In the genomic region with DNA sequence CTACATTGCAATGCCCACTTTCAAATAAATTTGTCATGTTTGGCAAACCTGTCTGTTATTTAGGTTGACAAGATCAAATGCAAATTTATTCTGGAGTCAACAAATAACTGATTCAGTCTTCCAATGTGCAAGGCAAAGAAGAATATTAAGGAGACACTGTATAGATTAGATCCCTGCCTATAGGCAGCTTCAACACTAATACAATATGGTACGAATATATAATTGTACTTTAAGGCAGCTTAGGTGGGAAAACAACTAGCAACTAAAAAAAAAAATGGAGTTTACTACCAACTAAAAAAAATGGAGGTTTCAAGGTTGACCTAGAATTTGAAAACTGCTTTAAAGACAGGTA, we compare ENCODE assay signal across 11 cellular contexts. TPM values are rescaled to one million over a fixed set of nuclear protein-coding genes. Genes with fewer than 3 reads are reported as not detected.
DNase-seq lines count a peak whose midpoint lies in the region; ATAC-seq, FAIRE-seq and TF ChIP-seq lines count a peak whose summit lies in the region.
"Had no signal": no experiment of that assay in that cellular context is flagged by ENCODE, and none has a peak within 500 bp of the region (broad histone marks: within the 10 kb centered on the region; RNA-seq: fewer than 3 reads in every experiment).

No MANE protein-coding gene starts in this region.

- H3K36me3 ChIP-seq in HepG2 (replicated peaks in 1 of 2; ENCODE audit: control insufficient read depth in 1 of 2, insufficient read depth in 2 of 2, low read length in 2 of 2) (no peaks in the 10 kb centered on the region), right lobe of liver (no peaks in the 10 kb centered on the region), iPS-20b (ENCODE audit: insufficient read depth, low read depth, low read length) (no peaks in the 10 kb centered on the region), subcutaneous abdominal adipose tissue (ENCODE audit: control insufficient read depth in 5 of 5, insufficient read depth in 5 of 5, low read length in 5 of 5) (no peaks in the 10 kb centered on the region)

- H3K4me3 ChIP-seq in HepG2 (replicated peaks in 1 of 3; ENCODE audit: insufficient read depth in 1 of 3, low read depth in 2 of 3, low read length in 3 of 3): peak overlapping the region in 2 of 3 experiments; percentile 75 to 92; a peak in 2 of 6 replicates
- H3K4me3 ChIP-seq in right lobe of liver: no peak overlapping the region
- peak overlapping the region; percentile 70 for H3K4me3 ChIP-seq in iPS-20b (ENCODE audit: low read length)
- no peak overlapping the region for H3K4me3 ChIP-seq in subcutaneous abdominal adipose tissue (ENCODE audit: low read depth in 1 of 5, low read length in 5 of 5)

- DNase-seq in HepG2 (ENCODE audit: low spot score) (no peak), right lobe of liver (no peak), islet precursor cell (no peak), HEK293T (ENCODE audit: extremely low spot score) (no peak), caudate nucleus (lab: John Stamatoyannopoulos, UW) (no peak)
- DNase-seq in activated T-helper 1 cell treated with anti-CD3 and anti-CD28 coated beads, Interleukin-12 subunit alpha, Interleukin-12 subunit beta, Interleukin-2, Interleukin-4 antibody, amounts not matched to agents 30 ng/mL and 10 ng/mL and 1 ng/mL, durations not matched to agents 14 hours and 24 hours and 36 hours (ENCODE audit: low spot score): no peak
- DNase-seq: mesenchymal stem cell, NCI-H1694 treated with DMSO at 0.1 percent for 48 hours, NCI-H526 treated with DMSO at 0.1 percent for 48 hours had no signal

- CTCF ChIA-PET in HepG2 (lab: Yijun Ruan, JAX; ENCODE audit: low intra/inter-chr PET ratio, low total read pairs): no interaction called here
- CTCF ChIA-PET in HEK293T (lab: Yijun Ruan, JAX): no interaction called here

- peak overlapping the region; percentile 81 for H3K27ac Mint-ChIP-seq in activated T-helper 1 cell treated with anti-CD3 and anti-CD28 coated beads, Interleukin-12 subunit alpha, Interleukin-12 subunit beta, Interleukin-2, Interleukin-4 antibody, amounts not matched to agents 30 ng/mL and 10 ng/mL and 1 ng/mL, durations not matched to agents 14 hours and 24 hours and 36 hours

- POLR2A ChIA-PET in HepG2 (lab: Yijun Ruan, JAX) (interaction anchor here (1.1 to 5.7 kb wide), 7 partner anchors 11 to 827 kb away, joined by 5 to 92 read pairs (median 41); a partner anchor contains a TSS), HEK293T (lab: Yijun Ruan, JAX) (interaction anchor here (1.0 to 4.7 kb wide), 4 partner anchors 24 to 26 kb away, joined by 3 to 49 read pairs (median 8); a partner anchor contains a TSS)

- WGBS in HepG2 (ENCODE audit: low lambda C conversion rate): 92% methylated on average over 1 of the region's 1 CpG
- 100% methylated on average over 1 of the region's 1 CpG for WGBS in right lobe of liver (ENCODE audit: insufficient coverage, low coverage, low lambda C conversion rate, missing lambda C conversion rate)

- ATAC-seq in HepG2: no peak
- no peak for ATAC-seq in right lobe of liver

- H3K4me1 Mint-ChIP-seq in activated T-helper 1 cell treated with anti-CD3 and anti-CD28 coated beads, Interleukin-12 subunit alpha, Interleukin-12 subunit beta, Interleukin-2, Interleukin-4 antibody, amounts not matched to agents 30 ng/mL and 10 ng/mL and 1 ng/mL, durations not matched to agents 14 hours and 24 hours and 36 hours (ENCODE audit: low read depth): peaks cover 45% of the 10 kb centered on the region

- H3K79me2 ChIP-seq in HepG2 (ENCODE audit: insufficient read depth, low read length): peaks cover 24% of the 10 kb centered on the region

- H3K4me3 Mint-ChIP-seq in activated T-helper 1 cell treated with anti-CD3 and anti-CD28 coated beads, Interleukin-12 subunit alpha, Interleukin-12 subunit beta, Interleukin-2, Interleukin-4 antibody, amounts not matched to agents 30 ng/mL and 10 ng/mL and 1 ng/mL, durations not matched to agents 14 hours and 24 hours and 36 hours: peak overlapping the region; percentile 86

- intact Hi-C loops in HepG2 (cut with micrococcal nuclease; ENCODE audit: unreplicated experiment): no loop called here
- intact Hi-C loops in right lobe of liver (cut with DNase I): no loop called here
- intact Hi-C loops in activated T-helper 1 cell treated with anti-CD3 and anti-CD28 coated beads, Interleukin-12 subunit alpha, Interleukin-12 subunit beta, Interleukin-2, Interleukin-4 antibody, amounts not matched to agents 30 ng/mL and 10 ng/mL and 1 ng/mL, durations not matched to agents 14 hours and 24 hours and 36 hours (cut with micrococcal nuclease): no loop called here

- in situ Hi-C loops in HepG2 (cut with HindIII; ENCODE audit: extremely low pct_ligation_motif_present, low pct_unique_long_range_greater_than_20kb): no loop called here

- H3K27ac ChIP-seq in HepG2 (ENCODE audit: extremely low read length, insufficient read depth, low read length) (peak overlapping the region; percentile 100), right lobe of liver (no peak overlapping the region), iPS-20b (ENCODE audit: low read length) (no peak overlapping the region), subcutaneous abdominal adipose tissue (ENCODE audit: low read depth, low read length) (peak overlapping the region; percentile 87), caudate nucleus (ENCODE audit: low read depth, low read length) (no peak overlapping the region)

- peaks cover 14% of the 10 kb centered on the region for H3K27me3 Mint-ChIP-seq in activated T-helper 1 cell treated with anti-CD3 and anti-CD28 coated beads, Interleukin-12 subunit alpha, Interleukin-12 subunit beta, Interleukin-2, Interleukin-4 antibody, amounts not matched to agents 30 ng/mL and 10 ng/mL and 1 ng/mL, durations not matched to agents 14 hours and 24 hours and 36 hours (ENCODE audit: insufficient read depth)

- H3K9me3 Mint-ChIP-seq in activated T-helper 1 cell treated with anti-CD3 and anti-CD28 coated beads, Interleukin-12 subunit alpha, Interleukin-12 subunit beta, Interleukin-2, Interleukin-4 antibody, amounts not matched to agents 30 ng/mL and 10 ng/mL and 1 ng/mL, durations not matched to agents 14 hours and 24 hours and 36 hours: no peaks in the 10 kb centered on the region

- H2AFZ ChIP-seq in HepG2 (ENCODE audit: low read length): no peak overlapping the region

- FAIRE-seq in HepG2 (lab: Jason Lieb, UNC): no peak

- H3K4me1 ChIP-seq in HepG2 (ENCODE audit: insufficient read depth, low read length): peaks cover 40% of the 10 kb centered on the region
- peaks cover 0 to 19% (median 7%) of the 10 kb centered on the region in 4 donors for H3K4me1 ChIP-seq in right lobe of liver
- peaks cover 12% of the 10 kb centered on the region; the same call in 1 of the 2 replicates for H3K4me1 ChIP-seq in iPS-20b (ENCODE audit: insufficient read depth, low read length)
- peaks cover 2 to 26% (median 23%) of the 10 kb centered on the region in 5 donors for H3K4me1 ChIP-seq in subcutaneous abdominal adipose tissue (ENCODE audit: control insufficient read depth in 5 of 5, insufficient read depth in 5 of 5, low read length in 5 of 5)

- H3K9ac ChIP-seq in HepG2 (ENCODE audit: insufficient read depth, low read depth, low read length): peak overlapping the region; percentile 100; the same call in 1 of the 2 replicates
- H3K9ac ChIP-seq in iPS-20b (ENCODE audit: low read depth, low read length): peak overlapping the region; percentile 89; the same call in 1 of the 2 replicates
- H3K9ac ChIP-seq in subcutaneous abdominal adipose tissue (ENCODE audit: low read length in 5 of 5): no peak overlapping the region

- TF ChIP-seq POLR2A in HepG2 (IDR thresholded peaks at IDR 0.05; ENCODE audit: insufficient read depth in 1 of 2, low read depth in 2 of 2, low read length in 2 of 2) (no peak), right lobe of liver (IDR thresholded peaks at IDR 0.05) (no peak)

- peaks cover 23% of the 10 kb centered on the region for H4K20me1 ChIP-seq in HepG2 (ENCODE audit: insufficient read depth, low read length)

- no TSS peak for BruUV-seq in HepG2 (replicated peaks; lab: Mats Ljungman, UMichigan)

- TF ChIP-seq EP300 in HepG2 (IDR thresholded peaks at IDR 0.05; ENCODE audit: low read depth in 2 of 2, low read length in 2 of 2): no peak
- TF ChIP-seq EP300 in HepG2 (CRISPR knock-in tag; IDR thresholded peaks at IDR 0.05; ENCODE audit: borderline replicate concordance): no peak

- H3K27me3 ChIP-seq in HepG2 (ENCODE audit: control insufficient read depth in 1 of 2, insufficient read depth in 2 of 2, low read length in 2 of 2) (no peaks in the 10 kb centered on the region; a peak in 1 of 5 replicates), right lobe of liver (no peaks in the 10 kb centered on the region), iPS-20b (ENCODE audit: insufficient read depth, low read length) (peaks cover 12% of the 10 kb centered on the region; the same call in 1 of the 2 replicates), subcutaneous abdominal adipose tissue (ENCODE audit: control insufficient read depth in 5 of 5, insufficient read depth in 4 of 5, low read length in 5 of 5) (no peaks in the 10 kb centered on the region)

- no peak for TF ChIP-seq RAD21 in HepG2 (CRISPR knock-in tag; IDR thresholded peaks at IDR 0.05)

- peaks cover 4% of the 10 kb centered on the region for H3K36me3 Mint-ChIP-seq in activated T-helper 1 cell treated with anti-CD3 and anti-CD28 coated beads, Interleukin-12 subunit alpha, Interleukin-12 subunit beta, Interleukin-2, Interleukin-4 antibody, amounts not matched to agents 30 ng/mL and 10 ng/mL and 1 ng/mL, durations not matched to agents 14 hours and 24 hours and 36 hours (ENCODE audit: low read depth)

- H3K9me3 ChIP-seq in HepG2 (ENCODE audit: low read length) (no peaks in the 10 kb centered on the region), right lobe of liver (no peaks in the 10 kb centered on the region), iPS-20b (ENCODE audit: insufficient read depth, low read depth, low read length) (no peaks in the 10 kb centered on the region), subcutaneous abdominal adipose tissue (ENCODE audit: control insufficient read depth in 5 of 5, low read length in 5 of 5) (no peaks in the 10 kb centered on the region)

- H3K4me2 ChIP-seq in HepG2 (ENCODE audit: low read depth, low read length): peak overlapping the region; percentile 94

- TF ChIP-seq CTCF in HepG2 (CRISPR knock-in tag; IDR thresholded peaks at IDR 0.05) (no peak), right lobe of liver (IDR thresholded peaks at IDR 0.05) (no peak)

RNA-seq across cellular contexts. Expression of a gene that starts 1.7 kb away (rescaled TPM):
- total RNA-seq in HepG2 (2016; rRNA removed; fragmentation: Illumina TruSeq; extraction: Trizol): 42.1 and 58.5 TPM in 2 replicates
- 38.4 and 41.0 TPM in 2 replicates for total RNA-seq in HepG2 (2016; cell fraction: cytosol; rRNA removed; fragmentation: Illumina TruSeq; extraction: Trizol; ENCODE audit: low read depth)
- 39.7 and 57.3 TPM in 2 replicates for total RNA-seq in HepG2 (2016; cell fraction: insoluble cytoplasmic fraction; rRNA removed; fragmentation: Illumina TruSeq; extraction: Trizol)
- 63.2 and 66.3 TPM in 2 replicates for total RNA-seq in HepG2 (2016; cell fraction: membrane; rRNA removed; fragmentation: Illumina TruSeq; extraction: Trizol)
- total RNA-seq in HepG2 (2016; cell fraction: nucleus; rRNA removed; fragmentation: Illumina TruSeq; extraction: Trizol): 70.6 and 78.5 TPM in 2 replicates
- 84.1 and 88.0 TPM in 2 replicates for polyA plus RNA-seq in HepG2 (2011; rRNA removed)
- 28.9 and 50.3 TPM in 2 replicates for polyA plus RNA-seq in HepG2 (2011; cell fraction: cytosol; rRNA removed)
- polyA plus RNA-seq in HepG2 (2011; cell fraction: nucleus; rRNA removed): 115 and 149 TPM in 2 replicates
- 126 and 147 TPM in 2 replicates for polyA plus RNA-seq in HepG2 (2012)
- 27.2 and 31.3 TPM in 2 replicates for polyA plus RNA-seq in HepG2 (2016; cell fraction: cytosol; fragmentation: Illumina TruSeq; extraction: Trizol; ENCODE audit: low read depth)
- polyA plus RNA-seq in HepG2 (2016; cell fraction: insoluble cytoplasmic fraction; fragmentation: Illumina TruSeq; extraction: Trizol; ENCODE audit: low read depth): 105 and 115 TPM in 2 replicates
- polyA plus RNA-seq in HepG2 (2016; cell fraction: membrane; fragmentation: Illumina TruSeq; extraction: Trizol; ENCODE audit: low read depth): 54.1 and 57.5 TPM in 2 replicates
- 176 and 187 TPM in 2 replicates for polyA plus RNA-seq in HepG2 (2016; cell fraction: nucleus; fragmentation: Illumina TruSeq; extraction: Trizol; ENCODE audit: insufficient read depth, low read depth)
- 13.6 and 19.1 TPM in 2 replicates for polyA minus RNA-seq in HepG2 (2011; rRNA and poly(A)+ RNA removed; ENCODE audit: low replicate concordance)
- polyA minus RNA-seq in HepG2 (2011; cell fraction: cytosol; rRNA and poly(A)+ RNA removed): 38.1 and 47.9 TPM in 2 replicates
- polyA minus RNA-seq in HepG2 (2011; cell fraction: nucleus; rRNA and poly(A)+ RNA removed): 131 and 155 TPM in 2 replicates
- 10 to 100 TPM; 19.9 to 31.4 (median 25.0) TPM for total RNA-seq in right lobe of liver
- total RNA-seq in activated T-helper 1 cell treated with anti-CD3 and anti-CD28 coated beads, Interleukin-12 subunit alpha, Interleukin-12 subunit beta, Interleukin-2, Interleukin-4 antibody, amounts not matched to agents 30 ng/mL and 10 ng/mL and 1 ng/mL, durations not matched to agents 14 hours and 24 hours and 36 hours: 88.3 and 89.3 TPM in 2 replicates

RNA-seq across cellular contexts. Expression of a gene that starts 24.1 kb away (rescaled TPM):
- total RNA-seq in HepG2 (2016; rRNA removed; fragmentation: Illumina TruSeq; extraction: Trizol) (24.9 and 29.9 TPM in 2 replicates), right lobe of liver (10 to 100 TPM; 17.2 to 38.2 (median 22.6) TPM)
- 8.5 and 9.9 TPM in 2 replicates for total RNA-seq in HepG2 (2016; cell fraction: cytosol; rRNA removed; fragmentation: Illumina TruSeq; extraction: Trizol; ENCODE audit: low read depth)
- 23.9 and 28.1 TPM in 2 replicates for total RNA-seq in HepG2 (2016; cell fraction: insoluble cytoplasmic fraction; rRNA removed; fragmentation: Illumina TruSeq; extraction: Trizol)
- 29.1 and 33.5 TPM in 2 replicates for total RNA-seq in HepG2 (2016; cell fraction: membrane; rRNA removed; fragmentation: Illumina TruSeq; extraction: Trizol)
- total RNA-seq in HepG2 (2016; cell fraction: nucleus; rRNA removed; fragmentation: Illumina TruSeq; extraction: Trizol): 29.1 and 31.2 TPM in 2 replicates
- 21.4 and 21.7 TPM in 2 replicates for polyA plus RNA-seq in HepG2 (2011; rRNA removed)
- polyA plus RNA-seq in HepG2 (2011; cell fraction: cytosol; rRNA removed): 15.0 and 17.3 TPM in 2 replicates
- 8.2 and 9.1 TPM in 2 replicates for polyA plus RNA-seq in HepG2 (2011; cell fraction: nucleus; rRNA removed)
- polyA plus RNA-seq in HepG2 (2012): 31.3 and 32.1 TPM in 2 replicates
- 11.4 and 15.3 TPM in 2 replicates for polyA plus RNA-seq in HepG2 (2016; cell fraction: cytosol; fragmentation: Illumina TruSeq; extraction: Trizol; ENCODE audit: low read depth)
- polyA plus RNA-seq in HepG2 (2016; cell fraction: insoluble cytoplasmic fraction; fragmentation: Illumina TruSeq; extraction: Trizol; ENCODE audit: low read depth): 31.7 and 32.1 TPM in 2 replicates
- polyA plus RNA-seq in HepG2 (2016; cell fraction: membrane; fragmentation: Illumina TruSeq; extraction: Trizol; ENCODE audit: low read depth): 26.6 and 31.9 TPM in 2 replicates
- polyA plus RNA-seq in HepG2 (2016; cell fraction: nucleus; fragmentation: Illumina TruSeq; extraction: Trizol; ENCODE audit: insufficient read depth, low read depth): 37.2 and 42.7 TPM in 2 replicates
- 3.5 and 28.2 TPM in 2 replicates for polyA minus RNA-seq in HepG2 (2011; rRNA and poly(A)+ RNA removed; ENCODE audit: low replicate concordance)
- 22.5 and 22.8 TPM in 2 replicates for polyA minus RNA-seq in HepG2 (2011; cell fraction: cytosol; rRNA and poly(A)+ RNA removed)
- polyA minus RNA-seq in HepG2 (2011; cell fraction: nucleus; rRNA and poly(A)+ RNA removed): 18.4 and 18.8 TPM in 2 replicates
- 22.6 and 25.5 TPM in 2 replicates for total RNA-seq in activated T-helper 1 cell treated with anti-CD3 and anti-CD28 coated beads, Interleukin-12 subunit alpha, Interleukin-12 subunit beta, Interleukin-2, Interleukin-4 antibody, amounts not matched to agents 30 ng/mL and 10 ng/mL and 1 ng/mL, durations not matched to agents 14 hours and 24 hours and 36 hours

RNA-seq across cellular contexts. Expression of a gene that starts 24.2 kb away (rescaled TPM):
- 10.0 and 34.1 TPM in 2 replicates for total RNA-seq in HepG2 (2016; rRNA removed; fragmentation: Illumina TruSeq; extraction: Trizol)
- total RNA-seq in HepG2 (2016; cell fraction: cytosol; rRNA removed; fragmentation: Illumina TruSeq; extraction: Trizol; ENCODE audit: low read depth): 45.3 and 45.5 TPM in 2 replicates
- 9.2 and 32.8 TPM in 2 replicates for total RNA-seq in HepG2 (2016; cell fraction: insoluble cytoplasmic fraction; rRNA removed; fragmentation: Illumina TruSeq; extraction: Trizol)
- 22.5 and 24.3 TPM in 2 replicates for total RNA-seq in HepG2 (2016; cell fraction: membrane; rRNA removed; fragmentation: Illumina TruSeq; extraction: Trizol)
- total RNA-seq in HepG2 (2016; cell fraction: nucleus; rRNA removed; fragmentation: Illumina TruSeq; extraction: Trizol): 87.3 and 93.1 TPM in 2 replicates
- polyA plus RNA-seq in HepG2 (2011; rRNA removed): 80.3 and 95.6 TPM in 2 replicates
- 17.7 and 20.8 TPM in 2 replicates for polyA plus RNA-seq in HepG2 (2011; cell fraction: cytosol; rRNA removed)
- polyA plus RNA-seq in HepG2 (2011; cell fraction: nucleus; rRNA removed): 789 and 902 TPM in 2 replicates
- polyA plus RNA-seq in HepG2 (2012): 44.5 and 48.4 TPM in 2 replicates
- 0.87 and 1.0 TPM in 2 replicates for polyA plus RNA-seq in HepG2 (2016; cell fraction: cytosol; fragmentation: Illumina TruSeq; extraction: Trizol; ENCODE audit: low read depth)
- 5.7 and 6.2 TPM in 2 replicates for polyA plus RNA-seq in HepG2 (2016; cell fraction: insoluble cytoplasmic fraction; fragmentation: Illumina TruSeq; extraction: Trizol; ENCODE audit: low read depth)
- 2.3 TPM in 2 replicates for polyA plus RNA-seq in HepG2 (2016; cell fraction: membrane; fragmentation: Illumina TruSeq; extraction: Trizol; ENCODE audit: low read depth)
- polyA plus RNA-seq in HepG2 (2016; cell fraction: nucleus; fragmentation: Illumina TruSeq; extraction: Trizol; ENCODE audit: insufficient read depth, low read depth): 145 and 151 TPM in 2 replicates
- 26.5 and 83.9 TPM in 2 replicates for polyA minus RNA-seq in HepG2 (2011; rRNA and poly(A)+ RNA removed; ENCODE audit: low replicate concordance)
- polyA minus RNA-seq in HepG2 (2011; cell fraction: cytosol; rRNA and poly(A)+ RNA removed): 13.1 and 17.6 TPM in 2 replicates
- 330 and 337 TPM in 2 replicates for polyA minus RNA-seq in HepG2 (2011; cell fraction: nucleus; rRNA and poly(A)+ RNA removed)
- 10 to 100 TPM in 5 of 6 experiments, 1 to 10 TPM in 1; 8.2 to 26.8 (median 12.7) TPM for total RNA-seq in right lobe of liver
- total RNA-seq in activated T-helper 1 cell treated with anti-CD3 and anti-CD28 coated beads, Interleukin-12 subunit alpha, Interleukin-12 subunit beta, Interleukin-2, Interleukin-4 antibody, amounts not matched to agents 30 ng/mL and 10 ng/mL and 1 ng/mL, durations not matched to agents 14 hours and 24 hours and 36 hours: 20.1 and 26.8 TPM in 2 replicates

RNA-seq across cellular contexts. Expression of a gene that starts 25.3 kb away (rescaled TPM):
- total RNA-seq in HepG2 (2016; rRNA removed; fragmentation: Illumina TruSeq; extraction: Trizol): 3.1 and 4.3 TPM in 2 replicates
- total RNA-seq in HepG2 (2016; cell fraction: cytosol; rRNA removed; fragmentation: Illumina TruSeq; extraction: Trizol; ENCODE audit: low read depth): 1.7 and 1.9 TPM in 2 replicates
- total RNA-seq in HepG2 (2016; cell fraction: insoluble cytoplasmic fraction; rRNA removed; fragmentation: Illumina TruSeq; extraction: Trizol): 3.0 and 4.1 TPM in 2 replicates
- 4.9 and 5.8 TPM in 2 replicates for total RNA-seq in HepG2 (2016; cell fraction: membrane; rRNA removed; fragmentation: Illumina TruSeq; extraction: Trizol)
- total RNA-seq in HepG2 (2016; cell fraction: nucleus; rRNA removed; fragmentation: Illumina TruSeq; extraction: Trizol): 6.6 and 7.6 TPM in 2 replicates
- 1.7 and 2.1 TPM in 2 replicates for polyA plus RNA-seq in HepG2 (2011; rRNA removed)
- polyA plus RNA-seq in HepG2 (2011; cell fraction: cytosol; rRNA removed): 1.1 TPM in 2 replicates
- polyA plus RNA-seq in HepG2 (2011; cell fraction: nucleus; rRNA removed): 2.6 and 3.0 TPM in 2 replicates
- polyA plus RNA-seq in HepG2 (2012): 6.2 and 8.3 TPM in 2 replicates
- 1.8 and 2.2 TPM in 2 replicates for polyA plus RNA-seq in HepG2 (2016; cell fraction: cytosol; fragmentation: Illumina TruSeq; extraction: Trizol; ENCODE audit: low read depth)
- 3.8 and 4.0 TPM in 2 replicates for polyA plus RNA-seq in HepG2 (2016; cell fraction: insoluble cytoplasmic fraction; fragmentation: Illumina TruSeq; extraction: Trizol; ENCODE audit: low read depth)
- 5.3 and 5.7 TPM in 2 replicates for polyA plus RNA-seq in HepG2 (2016; cell fraction: membrane; fragmentation: Illumina TruSeq; extraction: Trizol; ENCODE audit: low read depth)
- 10.1 and 11.1 TPM in 2 replicates for polyA plus RNA-seq in HepG2 (2016; cell fraction: nucleus; fragmentation: Illumina TruSeq; extraction: Trizol; ENCODE audit: insufficient read depth, low read depth)
- 0.30 and 0.36 TPM in 2 replicates for polyA minus RNA-seq in HepG2 (2011; rRNA and poly(A)+ RNA removed; ENCODE audit: low replicate concordance)
- polyA minus RNA-seq in HepG2 (2011; cell fraction: cytosol; rRNA and poly(A)+ RNA removed): 0.30 and 1.1 TPM in 2 replicates
- polyA minus RNA-seq in HepG2 (2011; cell fraction: nucleus; rRNA and poly(A)+ RNA removed): 5.0 and 5.8 TPM in 2 replicates
- total RNA-seq in right lobe of liver: under 1 TPM; 0.43 to 0.82 (median 0.68) TPM
- 2.2 and 2.6 TPM in 2 replicates for total RNA-seq in activated T-helper 1 cell treated with anti-CD3 and anti-CD28 coated beads, Interleukin-12 subunit alpha, Interleukin-12 subunit beta, Interleukin-2, Interleukin-4 antibody, amounts not matched to agents 30 ng/mL and 10 ng/mL and 1 ng/mL, durations not matched to agents 14 hours and 24 hours and 36 hours

RNA-seq across cellular contexts. Expression of a gene that starts 25.4 kb away (rescaled TPM):
- total RNA-seq in HepG2 (2016; rRNA removed; fragmentation: Illumina TruSeq; extraction: Trizol): 8.4 and 10.7 TPM in 2 replicates
- total RNA-seq in HepG2 (2016; cell fraction: cytosol; rRNA removed; fragmentation: Illumina TruSeq; extraction: Trizol; ENCODE audit: low read depth): 5.5 and 7.1 TPM in 2 replicates
- total RNA-seq in HepG2 (2016; cell fraction: insoluble cytoplasmic fraction; rRNA removed; fragmentation: Illumina TruSeq; extraction: Trizol): 7.1 and 13.2 TPM in 2 replicates
- total RNA-seq in HepG2 (2016; cell fraction: membrane; rRNA removed; fragmentation: Illumina TruSeq; extraction: Trizol): 7.3 and 7.5 TPM in 2 replicates
- total RNA-seq in HepG2 (2016; cell fraction: nucleus; rRNA removed; fragmentation: Illumina TruSeq; extraction: Trizol): 16.6 and 17.0 TPM in 2 replicates
- 8.8 and 11.6 TPM in 2 replicates for polyA plus RNA-seq in HepG2 (2011; rRNA removed)
- polyA plus RNA-seq in HepG2 (2011; cell fraction: cytosol; rRNA removed): 6.1 and 7.4 TPM in 2 replicates
- 35.0 and 45.3 TPM in 2 replicates for polyA plus RNA-seq in HepG2 (2011; cell fraction: nucleus; rRNA removed)
- polyA plus RNA-seq in HepG2 (2012): 7.7 and 8.9 TPM in 2 replicates
- 1.9 and 2.2 TPM in 2 replicates for polyA plus RNA-seq in HepG2 (2016; cell fraction: cytosol; fragmentation: Illumina TruSeq; extraction: Trizol; ENCODE audit: low read depth)
- polyA plus RNA-seq in HepG2 (2016; cell fraction: insoluble cytoplasmic fraction; fragmentation: Illumina TruSeq; extraction: Trizol; ENCODE audit: low read depth): 4.8 and 5.9 TPM in 2 replicates
- polyA plus RNA-seq in HepG2 (2016; cell fraction: membrane; fragmentation: Illumina TruSeq; extraction: Trizol; ENCODE audit: low read depth): 2.4 and 3.3 TPM in 2 replicates
- polyA plus RNA-seq in HepG2 (2016; cell fraction: nucleus; fragmentation: Illumina TruSeq; extraction: Trizol; ENCODE audit: insufficient read depth, low read depth): 28.4 and 29.0 TPM in 2 replicates
- 6.3 TPM in 2 replicates for polyA minus RNA-seq in HepG2 (2011; rRNA and poly(A)+ RNA removed; ENCODE audit: low replicate concordance)
- polyA minus RNA-seq in HepG2 (2011; cell fraction: cytosol; rRNA and poly(A)+ RNA removed): 2.4 and 4.4 TPM in 2 replicates
- polyA minus RNA-seq in HepG2 (2011; cell fraction: nucleus; rRNA and poly(A)+ RNA removed): 10.9 and 14.3 TPM in 2 replicates
- total RNA-seq in right lobe of liver: 10 to 100 TPM; 11.1 to 24.4 (median 15.2) TPM
- total RNA-seq in activated T-helper 1 cell treated with anti-CD3 and anti-CD28 coated beads, Interleukin-12 subunit alpha, Interleukin-12 subunit beta, Interleukin-2, Interleukin-4 antibody, amounts not matched to agents 30 ng/mL and 10 ng/mL and 1 ng/mL, durations not matched to agents 14 hours and 24 hours and 36 hours: 26.9 and 29.2 TPM in 2 replicates

Comparison
In these comparisons a context has a peak if more than half of its experiments do, and no peak if none do; other contexts are left out.
1. H3K27ac ChIP-seq: peak in HepG2 (single experiment) and subcutaneous abdominal adipose tissue (single experiment); none in right lobe of liver (0 of 3), iPS-20b (single experiment) and caudate nucleus (single experiment).
2. H3K4me3 ChIP-seq: peak in HepG2 (2 of 3) and iPS-20b (single experiment); none in right lobe of liver (0 of 3) and subcutaneous abdominal adipose tissue (0 of 5).
3. H3K9ac ChIP-seq: peak in HepG2 (single experiment) and iPS-20b (single experiment); none in subcutaneous abdominal adipose tissue (0 of 5).